In the genomic region with DNA sequence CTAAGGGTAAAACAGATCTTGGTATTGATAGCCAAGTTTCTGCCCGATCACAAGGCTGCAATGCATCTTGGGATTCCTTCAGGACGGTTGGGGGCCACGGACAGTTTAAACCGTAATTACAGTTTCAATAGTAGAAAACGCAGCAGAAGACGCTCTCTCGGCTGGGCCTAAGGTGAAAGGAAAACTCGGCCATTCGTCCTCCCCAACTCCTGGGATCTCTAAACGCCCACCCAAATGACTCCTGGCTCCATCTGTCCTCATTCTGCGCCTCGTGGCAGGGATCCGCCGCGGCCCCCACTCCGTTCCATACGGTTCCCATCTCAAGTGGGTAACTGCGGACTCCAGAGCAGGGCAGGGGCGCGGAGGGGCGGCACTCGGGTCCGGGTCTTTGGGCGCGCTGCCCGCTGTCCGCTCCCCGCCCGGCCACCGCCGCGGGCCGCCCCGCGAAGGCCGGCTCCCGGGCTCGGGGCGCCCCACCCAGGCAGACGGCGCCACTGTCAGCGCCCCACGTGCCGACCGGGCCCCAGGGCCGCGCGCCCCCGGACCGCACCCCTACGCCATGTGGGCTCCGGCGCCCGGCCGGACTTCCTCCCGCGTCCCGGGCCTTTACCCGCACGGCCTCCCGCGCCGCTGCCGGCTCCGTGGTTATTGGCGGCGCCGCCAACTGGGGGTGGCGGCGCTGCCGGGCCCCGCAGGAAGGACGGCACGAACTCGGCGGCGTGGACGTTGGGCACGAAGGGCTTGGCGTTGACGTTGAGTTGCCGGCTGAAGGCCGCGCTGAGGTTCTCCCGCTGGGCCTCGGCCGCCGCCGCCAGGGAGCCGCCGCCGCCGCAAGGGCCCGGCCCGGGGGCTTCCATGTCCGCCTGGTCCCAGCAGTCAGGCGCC, we compare ENCODE assay signal across 8 cellular contexts. TPM values are rescaled to one million over a fixed set of nuclear protein-coding genes. Genes with fewer than 3 reads are reported as not detected.
A peak's percentile ranks its signal among the peaks of the same experiment; 100 is the strongest.
DNase-seq lines count a peak whose midpoint lies in the region; FAIRE-seq and TF ChIP-seq lines count a peak whose summit lies in the region.

No MANE protein-coding gene starts in this region.

- H3K9ac ChIP-seq in endodermal cell (ENCODE audit: extremely low read depth, low read length, poor library complexity, severe bottlenecking): peak overlapping the region; percentile 26

- peak overlapping the region; percentile 94 for H3K27ac Mint-ChIP-seq in endodermal cell

- H3K4me3 Mint-ChIP-seq in endodermal cell: peak overlapping the region; percentile 91

- TF ChIP-seq CTCF in GM12865 (IDR thresholded peaks at IDR 0.05; ENCODE audit: insufficient read depth, low read depth, low read length, missing control alignments) (no peak), endodermal cell (conservative IDR thresholded peaks at IDR 0.05) (peak; percentile 21)

- 0% methylated on average over 31 to 97 of the region's 97 CpGs for WGBS in endodermal cell (ENCODE audit: insufficient coverage in 1 of 2, insufficient read length in 1 of 2), 2 experiments

- H3K9me3 Mint-ChIP-seq in endodermal cell: no peaks in the 10 kb centered on the region

- peaks cover 37% of the 10 kb centered on the region for H3K4me1 Mint-ChIP-seq in endodermal cell

- FAIRE-seq in RCC 7860 (lab: Jason Lieb, UNC): no peak

- no peaks in the 10 kb centered on the region for H3K4me1 ChIP-seq in endodermal cell (ENCODE audit: control insufficient read depth, insufficient read depth, low read length)

- H3K4me3 ChIP-seq in GM12865 (ENCODE audit: low read depth, low read length) (peak overlapping the region; percentile 85), H7 (ENCODE audit: insufficient read depth, low read depth, low read length) (peak overlapping the region; percentile 91), endodermal cell (ENCODE audit: low read length) (peak overlapping the region; percentile 88)

- peak overlapping the region; percentile 78 for H3K27ac ChIP-seq in endodermal cell (ENCODE audit: low read depth, low read length)

- no peaks in the 10 kb centered on the region for H3K9me3 ChIP-seq in endodermal cell (ENCODE audit: control insufficient read depth, low read length)

- peaks cover 2% of the 10 kb centered on the region for H3K36me3 Mint-ChIP-seq in endodermal cell (ENCODE audit: low read depth)

- H3K27me3 ChIP-seq in H7 (ENCODE audit: control insufficient read depth, insufficient read depth, low read length) (no peaks in the 10 kb centered on the region), endodermal cell (ENCODE audit: control insufficient read depth, insufficient read depth, low read length, poor library complexity, severe bottlenecking) (no peaks in the 10 kb centered on the region)

- H3K36me3 ChIP-seq in H7 (replicated peaks; ENCODE audit: control insufficient read depth, insufficient read depth, low read length): no peaks in the 10 kb centered on the region
- H3K36me3 ChIP-seq in endodermal cell (ENCODE audit: control insufficient read depth, insufficient read depth, low read length): no peaks in the 10 kb centered on the region

- no peaks in the 10 kb centered on the region for H3K27me3 Mint-ChIP-seq in endodermal cell (ENCODE audit: insufficient read depth)

- DNase-seq in GM12865 (ENCODE audit: low read depth): peak; percentile 65
- peak; percentile 75 for DNase-seq in H7
- DNase-seq in LoVo (ENCODE audit: low spot score): peak; percentile 21
- DNase-seq in activated CD8-positive, alpha-beta memory T cell treated with anti-CD3 and anti-CD28 coated beads for 4 hours (ENCODE audit: low read depth in 2 of 2): peak; percentile 2 to 13
- DNase-seq in endodermal cell: peak; percentile 75
- DNase-seq in midbrain (lab: John Stamatoyannopoulos, UW): peak; percentile 41
- DNase-seq in stimulated activated CD8-positive, alpha-beta memory T cell treated with anti-CD3 and anti-CD28 coated beads, Interleukin-7, amount 100 ng/mL, for 4 hours (ENCODE audit: low read depth in 2 of 2): peak; percentile 7 to 44
- DNase-seq in RCC 7860 (ENCODE audit: low spot score): no peak

RNA-seq across cellular contexts. Expression of a gene that starts 0.8 kb away (rescaled TPM):
- 116 and 148 TPM in 2 replicates for total RNA-seq in H7 (2014; rRNA removed; shearing (Covaris generic))
- 100 to 1,000 TPM; 110 to 115 TPM for total RNA-seq in endodermal cell
- 94.4 TPM for polyA plus RNA-seq in endodermal cell (2013, experiment 1 of 2)
- 97.2 TPM for polyA plus RNA-seq in endodermal cell (2013, experiment 2 of 2)

RNA-seq across cellular contexts. Expression of a gene that starts 26.8 kb away (rescaled TPM):
- 0.97 and 1.3 TPM in 2 replicates for total RNA-seq in H7 (2014; rRNA removed; shearing (Covaris generic))
- 10 to 100 TPM; 10.2 to 15.0 TPM for total RNA-seq in endodermal cell
- 3.9 TPM for polyA plus RNA-seq in endodermal cell (2013, experiment 1 of 2)
- polyA plus RNA-seq in endodermal cell (2013, experiment 2 of 2): 4.0 TPM

RNA-seq across cellular contexts. Expression of a gene that starts 50.0 kb away (rescaled TPM):
- not detected in 2 replicates for total RNA-seq in H7 (2014; rRNA removed; shearing (Covaris generic))
- total RNA-seq in endodermal cell: not detected
- polyA plus RNA-seq in endodermal cell (2013, experiment 1 of 2): not detected
- not detected for polyA plus RNA-seq in endodermal cell (2013, experiment 2 of 2)
